ENCODE assay signal across 22 cellular contexts in genomic region chr3:62653806-62654205, GRCh38.
"Had no signal": no experiment of that assay in that cellular context is flagged by ENCODE, and none has a peak within 500 bp of the region (broad histone marks: within the 10 kb centered on the region; RNA-seq: fewer than 3 reads in every experiment).

No MANE protein-coding gene starts in this region.

- ATAC-seq: effector memory CD8-positive, alpha-beta T cell; left lung; mucosa of descending colon; natural killer cell treated with Interleukin-12 subunit alpha and Interleukin-12 subunit beta and Interleukin-15 and Interleukin-18, amount 100 ng/mL, for 72 hours; psoas muscle; right lobe of liver had no signal

- DNase-seq: cortex of kidney; effector memory CD8-positive, alpha-beta T cell; erythroblast; esophagus squamous epithelium; foreskin melanocyte; glutamatergic neuron; left lung; mesenchymal stem cell; mucosa of descending colon; naive B cell; psoas muscle; right lobe of liver; stimulated activated CD4-positive, alpha-beta T cell treated with anti-CD3 and anti-CD28 coated beads, Interleukin-12 subunit alpha, Interleukin-12 subunit beta, amount 100 ng/mL, for 4 hours; stimulated activated CD4-positive, alpha-beta T cell treated with anti-CD3 and anti-CD28 coated beads, Interleukin-1b, Interleukin-23, amount 100 ng/mL, for 48 hours; stimulated activated CD4-positive, alpha-beta T cell treated with anti-CD3 and anti-CD28 coated beads, Interleukin-4, amount 100 ng/mL, for 1 hour; stimulated activated CD8-positive, alpha-beta memory T cell treated with anti-CD3 and anti-CD28 coated beads, Interleukin-4, amount 100 ng/mL, for 48 hours; stimulated activated naive CD4-positive, alpha-beta T cell treated with Interleukin-2 at 50 U/mL for 16 hours; stomach; thyroid gland had no signal

- H3K36me3 ChIP-seq: esophagus squamous epithelium, left lung, neutrophil, right lobe of liver, stomach, thyroid gland had no signal

- H3K27me3 ChIP-seq: esophagus squamous epithelium, left lung, neutrophil, right lobe of liver, stomach, thyroid gland had no signal

- H3K9me3 ChIP-seq: esophagus squamous epithelium, left lung, mucosa of descending colon, neutrophil, psoas muscle, right lobe of liver, stomach, thyroid gland had no signal

- H3K4me2 ChIP-seq: smooth muscle cell had no signal

- H3K4me1 ChIP-seq: esophagus squamous epithelium, left lung, psoas muscle, right lobe of liver, stomach had no signal

- H3K4me3 ChIP-seq: esophagus squamous epithelium, left lung, mucosa of descending colon, psoas muscle, right lobe of liver, smooth muscle cell, stomach, thyroid gland had no signal

- H3K27ac ChIP-seq: left lung, neutrophil, psoas muscle, right lobe of liver, stomach, thyroid gland had no signal
